Comparison of ENCODE assay signal across 1 cellular context in the genomic region with DNA sequence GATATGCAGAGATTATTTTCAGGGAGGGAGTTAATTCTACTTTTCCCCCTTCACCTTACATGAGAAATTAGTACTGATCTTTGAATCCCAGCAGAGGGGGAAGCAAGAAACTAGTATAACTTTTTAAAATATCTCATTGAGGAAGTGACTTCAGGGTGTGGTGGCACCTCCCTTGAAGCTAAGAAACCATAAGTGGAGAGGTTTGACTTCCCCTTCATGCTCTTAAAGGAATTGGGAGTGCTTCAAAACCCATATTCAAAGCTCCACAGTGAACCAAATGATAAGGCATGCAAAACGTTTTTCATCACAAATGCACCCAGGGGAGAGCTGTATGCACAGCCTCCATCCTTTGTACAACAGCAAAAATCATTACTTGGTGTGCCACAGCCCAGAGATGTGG.
TF ChIP-seq lines count a peak whose summit lies in the region.

No MANE protein-coding gene starts in this region.

TF ChIP-seq in WTC11, 78 proteins besides CTCF, POLR2A, EP300 and RAD21 (continued from another document):
- TF ChIP-seq, protein P1, sequence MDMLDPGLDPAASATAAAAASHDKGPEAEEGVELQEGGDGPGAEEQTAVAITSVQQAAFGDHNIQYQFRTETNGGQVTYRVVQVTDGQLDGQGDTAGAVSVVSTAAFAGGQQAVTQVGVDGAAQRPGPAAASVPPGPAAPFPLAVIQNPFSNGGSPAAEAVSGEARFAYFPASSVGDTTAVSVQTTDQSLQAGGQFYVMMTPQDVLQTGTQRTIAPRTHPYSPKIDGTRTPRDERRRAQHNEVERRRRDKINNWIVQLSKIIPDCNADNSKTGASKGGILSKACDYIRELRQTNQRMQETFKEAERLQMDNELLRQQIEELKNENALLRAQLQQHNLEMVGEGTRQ (CRISPR knock-in tag; IDR thresholded peaks at IDR 0.05), result no peak
- TF ChIP-seq ZNF423 (CRISPR knock-in tag; IDR thresholded peaks at IDR 0.05), result no peak
- TF ChIP-seq, protein P2, sequence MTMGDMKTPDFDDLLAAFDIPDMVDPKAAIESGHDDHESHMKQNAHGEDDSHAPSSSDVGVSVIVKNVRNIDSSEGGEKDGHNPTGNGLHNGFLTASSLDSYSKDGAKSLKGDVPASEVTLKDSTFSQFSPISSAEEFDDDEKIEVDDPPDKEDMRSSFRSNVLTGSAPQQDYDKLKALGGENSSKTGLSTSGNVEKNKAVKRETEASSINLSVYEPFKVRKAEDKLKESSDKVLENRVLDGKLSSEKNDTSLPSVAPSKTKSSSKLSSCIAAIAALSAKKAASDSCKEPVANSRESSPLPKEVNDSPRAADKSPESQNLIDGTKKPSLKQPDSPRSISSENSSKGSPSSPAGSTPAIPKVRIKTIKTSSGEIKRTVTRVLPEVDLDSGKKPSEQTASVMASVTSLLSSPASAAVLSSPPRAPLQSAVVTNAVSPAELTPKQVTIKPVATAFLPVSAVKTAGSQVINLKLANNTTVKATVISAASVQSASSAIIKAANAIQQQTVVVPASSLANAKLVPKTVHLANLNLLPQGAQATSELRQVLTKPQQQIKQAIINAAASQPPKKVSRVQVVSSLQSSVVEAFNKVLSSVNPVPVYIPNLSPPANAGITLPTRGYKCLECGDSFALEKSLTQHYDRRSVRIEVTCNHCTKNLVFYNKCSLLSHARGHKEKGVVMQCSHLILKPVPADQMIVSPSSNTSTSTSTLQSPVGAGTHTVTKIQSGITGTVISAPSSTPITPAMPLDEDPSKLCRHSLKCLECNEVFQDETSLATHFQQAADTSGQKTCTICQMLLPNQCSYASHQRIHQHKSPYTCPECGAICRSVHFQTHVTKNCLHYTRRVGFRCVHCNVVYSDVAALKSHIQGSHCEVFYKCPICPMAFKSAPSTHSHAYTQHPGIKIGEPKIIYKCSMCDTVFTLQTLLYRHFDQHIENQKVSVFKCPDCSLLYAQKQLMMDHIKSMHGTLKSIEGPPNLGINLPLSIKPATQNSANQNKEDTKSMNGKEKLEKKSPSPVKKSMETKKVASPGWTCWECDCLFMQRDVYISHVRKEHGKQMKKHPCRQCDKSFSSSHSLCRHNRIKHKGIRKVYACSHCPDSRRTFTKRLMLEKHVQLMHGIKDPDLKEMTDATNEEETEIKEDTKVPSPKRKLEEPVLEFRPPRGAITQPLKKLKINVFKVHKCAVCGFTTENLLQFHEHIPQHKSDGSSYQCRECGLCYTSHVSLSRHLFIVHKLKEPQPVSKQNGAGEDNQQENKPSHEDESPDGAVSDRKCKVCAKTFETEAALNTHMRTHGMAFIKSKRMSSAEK (CRISPR knock-in tag; IDR thresholded peaks at IDR 0.05; ENCODE audit: borderline replicate concordance), result no peak
TF ChIP-seq in WTC11: peak in this region for 0.
